Comparison of ENCODE assay signal across 9 cellular contexts in the genomic region with DNA sequence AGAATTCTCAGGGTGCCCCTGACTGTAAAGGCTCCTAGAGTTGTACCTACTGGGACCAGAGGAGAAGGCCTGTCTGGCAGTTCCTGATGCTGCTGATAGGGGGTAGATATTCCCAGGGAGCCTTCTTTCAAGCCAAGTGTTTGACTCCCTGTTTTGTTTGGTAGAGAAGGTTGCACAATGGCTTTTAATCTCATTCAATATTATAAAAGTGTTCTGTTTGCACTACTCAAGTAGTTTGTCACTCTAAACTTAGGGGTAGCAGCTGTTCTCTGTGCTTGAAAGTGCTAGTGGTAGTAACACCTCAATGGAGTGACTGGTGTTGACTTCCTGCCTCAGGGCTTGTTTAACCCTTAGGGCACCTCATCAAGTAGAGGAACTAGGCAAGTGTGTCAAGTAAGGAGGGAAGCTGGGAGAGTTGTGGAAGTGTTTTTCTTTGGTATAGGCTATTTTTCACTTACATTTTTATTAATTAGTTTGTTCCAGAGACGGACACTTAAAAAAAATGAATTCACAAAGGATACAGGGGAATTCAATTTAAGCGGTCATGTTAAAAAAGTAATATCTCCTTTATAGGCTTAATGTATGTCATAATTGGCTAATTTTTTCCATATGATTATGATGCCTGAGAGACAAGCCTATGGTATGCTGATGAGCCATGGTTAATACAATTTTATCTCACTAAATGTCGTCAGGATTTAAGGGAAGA. TPM values are rescaled to one million over a fixed set of nuclear protein-coding genes. Genes with fewer than 3 reads are reported as not detected.
DNase-seq lines count a peak whose midpoint lies in the region; ATAC-seq and TF ChIP-seq lines count a peak whose summit lies in the region.
"Had no signal": no experiment of that assay in that cellular context is flagged by ENCODE, and none has a peak within 500 bp of the region (broad histone marks: within the 10 kb centered on the region; RNA-seq: fewer than 3 reads in every experiment).

No MANE protein-coding gene starts in this region.

- no peak for DNase-seq in DND-41
- DNase-seq in NCI-H146 treated with DMSO at 0.1 percent for 48 hours (lab: John Stamatoyannopoulos, UW; ENCODE audit: unreplicated experiment): peak; percentile 32
- peak; percentile 42 for DNase-seq in epidermal melanocyte (ENCODE audit: insufficient read length, low spot score)
- no peak for DNase-seq in progenitor cell of endocrine pancreas (ENCODE audit: low spot score, unreplicated experiment)
- DNase-seq in cortex of kidney (lab: John Stamatoyannopoulos, UW): no peak
- no peak for DNase-seq in glutamatergic neuron

- ATAC-seq in DND-41 (ENCODE audit: insufficient read depth, low read depth) (peak; percentile 61; the same call in 1 of the 3 replicates), GM18873 (IDR thresholded peaks at IDR 0.05; ENCODE audit: low FRiP score, unreplicated experiment) (no peak), HG03442 (IDR thresholded peaks at IDR 0.05; ENCODE audit: unreplicated experiment) (no peak)

- H3K4me1 Mint-ChIP-seq in progenitor cell of endocrine pancreas (ENCODE audit: low read depth): no peaks in the 10 kb centered on the region
- peaks cover 9% of the 10 kb centered on the region for H3K4me1 Mint-ChIP-seq in glutamatergic neuron (ENCODE audit: low read depth, unreplicated experiment)

- H3K27me3 Mint-ChIP-seq in progenitor cell of endocrine pancreas: no peaks in the 10 kb centered on the region
- H3K27me3 Mint-ChIP-seq in glutamatergic neuron (ENCODE audit: unreplicated experiment): no peaks in the 10 kb centered on the region

- H3K79me2 ChIP-seq in DND-41 (ENCODE audit: insufficient read depth, low read length): no peaks in the 10 kb centered on the region

- no peak for TF ChIP-seq CTCF in DND-41 (IDR thresholded peaks at IDR 0.05; ENCODE audit: borderline replicate concordance, extremely low read depth, low read length, poor library complexity, severe bottlenecking)
- TF ChIP-seq CTCF in progenitor cell of endocrine pancreas (IDR thresholded peaks at IDR 0.05; ENCODE audit: unreplicated experiment): peak; percentile 20
- no peak for TF ChIP-seq CTCF in glutamatergic neuron (IDR thresholded peaks at IDR 0.05; ENCODE audit: partially characterized antibody, unreplicated experiment)

- H3K27ac ChIP-seq in DND-41 (ENCODE audit: low read length): no peak overlapping the region
- H3K27ac ChIP-seq: KMS-11 had no signal

- no peaks in the 10 kb centered on the region for H3K27me3 ChIP-seq in DND-41 (ENCODE audit: insufficient read depth, low read length, poor library complexity)

- no peaks in the 10 kb centered on the region for H4K20me1 ChIP-seq in DND-41 (ENCODE audit: insufficient read depth, low read length)

- H3K4me2 ChIP-seq in DND-41 (ENCODE audit: insufficient read depth, low read length): no peak overlapping the region
- H3K4me2 ChIP-seq: KMS-11 had no signal

- no peaks in the 10 kb centered on the region for H3K9me3 ChIP-seq in DND-41 (ENCODE audit: insufficient read depth, low read length, severe bottlenecking)

- H3K27ac Mint-ChIP-seq in progenitor cell of endocrine pancreas (no peak overlapping the region), glutamatergic neuron (ENCODE audit: unreplicated experiment) (no peak overlapping the region)

- no peak overlapping the region for H3K9ac ChIP-seq in DND-41 (ENCODE audit: low read depth, low read length)
- H3K9ac ChIP-seq: KMS-11 had no signal

- H3K36me3 Mint-ChIP-seq in progenitor cell of endocrine pancreas (ENCODE audit: insufficient read depth) (no peaks in the 10 kb centered on the region), glutamatergic neuron (ENCODE audit: unreplicated experiment) (no peaks in the 10 kb centered on the region)

- no peaks in the 10 kb centered on the region for H3K9me3 Mint-ChIP-seq in progenitor cell of endocrine pancreas (ENCODE audit: low read depth)
- no peaks in the 10 kb centered on the region for H3K9me3 Mint-ChIP-seq in glutamatergic neuron (ENCODE audit: unreplicated experiment)

- H3K4me3 Mint-ChIP-seq in progenitor cell of endocrine pancreas (ENCODE audit: low read depth): no peak overlapping the region
- no peak overlapping the region for H3K4me3 Mint-ChIP-seq in glutamatergic neuron (ENCODE audit: unreplicated experiment)

- no peak overlapping the region for H3K4me3 ChIP-seq in DND-41 (ENCODE audit: low read depth in 1 of 2, low read length in 2 of 2)

- H2AFZ ChIP-seq in DND-41 (ENCODE audit: low read depth, low read length): no peak overlapping the region

- peaks cover 21% of the 10 kb centered on the region; the same call in 1 of the 2 replicates for H3K36me3 ChIP-seq in DND-41 (ENCODE audit: insufficient read depth, low read length)

- H3K4me1 ChIP-seq in DND-41 (ENCODE audit: insufficient read depth, low read length): no peaks in the 10 kb centered on the region

RNA-seq across cellular contexts. Expression of a gene that starts 38.1 kb away (rescaled TPM):
- total RNA-seq in progenitor cell of endocrine pancreas: 13.2 and 14.4 TPM in 2 replicates
- 11.0 TPM for total RNA-seq in glutamatergic neuron (ENCODE audit: unreplicated experiment)

RNA-seq across cellular contexts. Expression of a gene that starts 59.5 kb away (rescaled TPM):
- 82.8 and 88.9 TPM in 2 replicates for total RNA-seq in progenitor cell of endocrine pancreas
- 80.2 TPM for total RNA-seq in glutamatergic neuron (ENCODE audit: unreplicated experiment)

Comparison
In these comparisons a context has a peak if more than half of its experiments do, and no peak if none do; other contexts are left out.
1. DNase-seq: peak in NCI-H146 treated with DMSO at 0.1 percent for 48 hours (single experiment) and epidermal melanocyte (single experiment); none in DND-41 (single experiment), progenitor cell of endocrine pancreas (single experiment), cortex of kidney (single experiment) and glutamatergic neuron (single experiment).